15 cellular contexts compared by ENCODE assay signal in genomic region chr3:60839242-60839641, GRCh38.
DNase-seq lines count a peak whose midpoint lies in the region; ATAC-seq, FAIRE-seq and TF ChIP-seq lines count a peak whose summit lies in the region.
"Had no signal": no experiment of that assay in that cellular context is flagged by ENCODE, and none has a peak within 500 bp of the region (broad histone marks: within the 10 kb centered on the region; RNA-seq: fewer than 3 reads in every experiment).

No MANE protein-coding gene starts in this region.

- TF ChIP-seq POLR2A in breast epithelium (IDR thresholded peaks at IDR 0.05): no peak

- H3F3A ChIP-seq in MM.1S (ENCODE audit: insufficient read depth, low read length): no peaks in the 10 kb centered on the region

- no peak overlapping the region for H2AFZ ChIP-seq in MM.1S (ENCODE audit: low read length)

- H3K27ac Mint-ChIP-seq in activated naive CD8-positive, alpha-beta T cell treated with anti-CD3 and anti-CD28 coated beads, Interleukin-2, amount 50 U/mL, for 24 hours: no peak overlapping the region
- H3K27ac Mint-ChIP-seq: activated T-helper 1 cell treated with anti-CD3 and anti-CD28 coated beads, Interleukin-12 subunit alpha, Interleukin-12 subunit beta, Interleukin-2, Interleukin-4 antibody, amounts not matched to agents 30 ng/mL and 10 ng/mL and 1 ng/mL, durations not matched to agents 14 hours and 24 hours and 36 hours; type B pancreatic cell had no signal

- H3K79me2 ChIP-seq in MM.1S (ENCODE audit: low read length): no peaks in the 10 kb centered on the region

- peak; percentile 27 for FAIRE-seq in urothelium cell line (lab: Jason Lieb, UNC)

- intact Hi-C loops in breast epithelium (cut with DNase I; ENCODE audit: low total_unique reads): no loop called here

- H3K9ac ChIP-seq in MM.1S (ENCODE audit: low read length): no peak overlapping the region

- H3K27me3 Mint-ChIP-seq in activated naive CD8-positive, alpha-beta T cell treated with anti-CD3 and anti-CD28 coated beads, Interleukin-2, amount 50 U/mL, for 24 hours: no peaks in the 10 kb centered on the region

- H3K36me3 ChIP-seq in breast epithelium (no peaks in the 10 kb centered on the region), MM.1S (replicated peaks; ENCODE audit: insufficient read depth, low read length) (no peaks in the 10 kb centered on the region)
- H3K36me3 ChIP-seq: sigmoid colon had no signal

- H3K36me3 Mint-ChIP-seq in activated naive CD8-positive, alpha-beta T cell treated with anti-CD3 and anti-CD28 coated beads, Interleukin-2, amount 50 U/mL, for 24 hours (ENCODE audit: low read depth): no peaks in the 10 kb centered on the region

- no peaks in the 10 kb centered on the region for H3K4me1 Mint-ChIP-seq in activated naive CD8-positive, alpha-beta T cell treated with anti-CD3 and anti-CD28 coated beads, Interleukin-2, amount 50 U/mL, for 24 hours

- no peaks in the 10 kb centered on the region for H3K9me2 ChIP-seq in MM.1S (replicated peaks; ENCODE audit: insufficient read depth, low read length)

- no peaks in the 10 kb centered on the region for H3K9me3 Mint-ChIP-seq in activated naive CD8-positive, alpha-beta T cell treated with anti-CD3 and anti-CD28 coated beads, Interleukin-2, amount 50 U/mL, for 24 hours
- H3K9me3 Mint-ChIP-seq: activated T-helper 1 cell treated with anti-CD3 and anti-CD28 coated beads, Interleukin-12 subunit alpha, Interleukin-12 subunit beta, Interleukin-2, Interleukin-4 antibody, amounts not matched to agents 30 ng/mL and 10 ng/mL and 1 ng/mL, durations not matched to agents 14 hours and 24 hours and 36 hours; type B pancreatic cell had no signal

- TF ChIP-seq CTCF in breast epithelium (IDR thresholded peaks at IDR 0.05) (no peak), MM.1S (IDR thresholded peaks at IDR 0.05; ENCODE audit: low read length) (no peak)

- no peak overlapping the region for H3K4me2 ChIP-seq in MM.1S (ENCODE audit: low read depth, low read length)

- no peaks in the 10 kb centered on the region for H4K20me1 ChIP-seq in MM.1S (ENCODE audit: insufficient read depth, low read length)

- no peak overlapping the region for H3K4me3 Mint-ChIP-seq in activated naive CD8-positive, alpha-beta T cell treated with anti-CD3 and anti-CD28 coated beads, Interleukin-2, amount 50 U/mL, for 24 hours
- H3K4me3 Mint-ChIP-seq: activated T-helper 1 cell treated with anti-CD3 and anti-CD28 coated beads, Interleukin-12 subunit alpha, Interleukin-12 subunit beta, Interleukin-2, Interleukin-4 antibody, amounts not matched to agents 30 ng/mL and 10 ng/mL and 1 ng/mL, durations not matched to agents 14 hours and 24 hours and 36 hours; type B pancreatic cell had no signal

- DNase-seq in T47D (ENCODE audit: low read depth in 1 of 2, low spot score in 1 of 2) (peak; percentile 7 to 54), breast epithelium (ENCODE audit: low spot score in 2 of 2) (no peak), cerebellar cortex (ENCODE audit: low spot score) (peak; percentile 34), left kidney (ENCODE audit: low read depth, low spot score) (peak; percentile 49), urothelium cell line (ENCODE audit: low spot score) (no peak), DMS 273 (lab: John Stamatoyannopoulos, UW; ENCODE audit: unreplicated experiment) (no peak), MM.1S (no peak)
- DNase-seq in activated naive CD8-positive, alpha-beta T cell treated with anti-CD3 and anti-CD28 coated beads, Interleukin-2, amount 50 U/mL, for 24 hours: no peak
- DNase-seq: activated CD4-positive, alpha-beta T cell treated with anti-CD3 and anti-CD28 coated beads for 4 hours; Karpas-422; NCI-H446 treated with DMSO at 0.1 percent for 48 hours; SIG-M5; sigmoid colon had no signal

- H3K27ac ChIP-seq in breast epithelium (no peak overlapping the region), MM.1S (ENCODE audit: low read length) (no peak overlapping the region)
- H3K27ac ChIP-seq: sigmoid colon had no signal

- H3K4me1 ChIP-seq in breast epithelium: no peaks in the 10 kb centered on the region
- H3K4me1 ChIP-seq in MM.1S (ENCODE audit: low read length): no peaks in the 10 kb centered on the region
- H3K4me1 ChIP-seq: sigmoid colon had no signal

- H3K9me3 ChIP-seq in breast epithelium (no peaks in the 10 kb centered on the region), MM.1S (replicated peaks; ENCODE audit: insufficient read depth, low read length) (no peaks in the 10 kb centered on the region)
- H3K9me3 ChIP-seq: sigmoid colon had no signal

- no peak for ATAC-seq in activated naive CD8-positive, alpha-beta T cell treated with anti-CD3 and anti-CD28 coated beads, Interleukin-2, amount 50 U/mL, for 24 hours

- in situ Hi-C loops in T47D (cut with HindIII; ENCODE audit: low pct_unique_long_range_greater_than_20kb, low sequenced_read_pairs): no loop called here

- H3K27me3 ChIP-seq in breast epithelium (no peaks in the 10 kb centered on the region), MM.1S (replicated peaks; ENCODE audit: insufficient read depth, low read length) (no peaks in the 10 kb centered on the region)
- H3K27me3 ChIP-seq: sigmoid colon had no signal

- no peak overlapping the region for H3K4me3 ChIP-seq in breast epithelium
- no peak overlapping the region for H3K4me3 ChIP-seq in MM.1S (ENCODE audit: low read length)
- H3K4me3 ChIP-seq: sigmoid colon had no signal

Comparison
In these comparisons a context has a peak if more than half of its experiments do, and no peak if none do; other contexts are left out.
1. DNase-seq: peak in T47D (2 of 2), cerebellar cortex (single experiment) and left kidney (single experiment); none in breast epithelium (0 of 2), urothelium cell line (single experiment), DMS 273 (single experiment), MM.1S (single experiment) and activated naive CD8-positive, alpha-beta T cell treated with anti-CD3 and anti-CD28 coated beads, Interleukin-2, amount 50 U/mL, for 24 hours (single experiment).